In the genomic region with DNA sequence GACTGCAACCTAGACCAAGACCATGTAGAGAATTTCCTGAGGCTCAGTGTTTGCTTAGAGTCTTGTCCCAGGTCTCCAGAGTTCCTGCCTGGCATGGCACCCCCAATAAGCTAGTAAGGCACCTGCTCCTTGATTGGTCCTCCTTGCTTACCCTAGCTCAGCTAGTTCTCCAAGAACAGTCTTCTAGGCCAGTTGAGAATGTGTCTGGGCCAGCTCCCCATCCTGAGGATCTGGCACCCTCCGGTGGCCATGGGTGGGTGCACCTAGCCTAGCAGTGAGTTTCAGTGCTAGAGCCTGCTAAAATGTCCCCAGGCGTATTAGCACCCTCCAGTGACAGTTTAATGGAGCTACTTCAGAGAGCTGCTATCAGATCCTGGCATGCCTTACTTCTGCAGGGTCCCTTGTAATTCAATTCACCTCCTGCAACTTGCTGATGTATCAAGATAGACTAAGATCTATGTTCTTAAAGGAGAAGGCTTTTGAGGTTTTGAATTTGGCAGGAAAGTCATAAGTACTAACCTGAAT, we compare ENCODE assay signal across 7 cellular contexts.
DNase-seq lines count a peak whose midpoint lies in the region; ATAC-seq and TF ChIP-seq lines count a peak whose summit lies in the region.

No MANE protein-coding gene starts in this region.

- DNase-seq in GM12865 (ENCODE audit: low read depth): peak; percentile 95
- DNase-seq in RPMI8226: peak; percentile 90
- peak; percentile 78 for DNase-seq in activated effector memory CD4-positive, alpha-beta T cell treated with anti-CD3 and anti-CD28 coated beads, Interleukin-2, amount 50 U/mL, for 16 hours
- DNase-seq in iPS-NIHi11 (ENCODE audit: low spot score): peak; percentile 70
- peak; percentile 62 to 64 for DNase-seq in stimulated activated CD8-positive, alpha-beta memory T cell treated with anti-CD3 and anti-CD28 coated beads, Interleukin-15, amount 100 ng/mL, for 48 hours (ENCODE audit: low read depth in 2 of 2)

- peak; percentile 93 for TF ChIP-seq RAD21 in Ishikawa (IDR thresholded peaks at IDR 0.05; ENCODE audit: low read depth)

- H3K4me3 ChIP-seq in GM12865 (ENCODE audit: low read depth, low read length): no peak overlapping the region

- peak; percentile 97 for ATAC-seq in GM21786 (IDR thresholded peaks at IDR 0.05; ENCODE audit: unreplicated experiment)

- TF ChIP-seq CTCF in GM12865 (IDR thresholded peaks at IDR 0.05; ENCODE audit: insufficient read depth, low read depth, low read length, missing control alignments): peak; percentile 99

- TF ChIP-seq EP300 in Ishikawa (IDR thresholded peaks at IDR 0.05; ENCODE audit: borderline replicate concordance): no peak

TF ChIP-seq in Ishikawa, 13 proteins besides CTCF, POLR2A, EP300 and RAD21:
- TF ChIP-seq ZBTB7A (IDR thresholded peaks at IDR 0.05; ENCODE audit: low read depth) (no peak), TEAD4 (IDR thresholded peaks at IDR 0.05) (0 out of 2 replicates have a peak, but pooled peaks have one; percentile 11)
